Comparison of ENCODE assay signal across 8 cellular contexts in the genomic region with DNA sequence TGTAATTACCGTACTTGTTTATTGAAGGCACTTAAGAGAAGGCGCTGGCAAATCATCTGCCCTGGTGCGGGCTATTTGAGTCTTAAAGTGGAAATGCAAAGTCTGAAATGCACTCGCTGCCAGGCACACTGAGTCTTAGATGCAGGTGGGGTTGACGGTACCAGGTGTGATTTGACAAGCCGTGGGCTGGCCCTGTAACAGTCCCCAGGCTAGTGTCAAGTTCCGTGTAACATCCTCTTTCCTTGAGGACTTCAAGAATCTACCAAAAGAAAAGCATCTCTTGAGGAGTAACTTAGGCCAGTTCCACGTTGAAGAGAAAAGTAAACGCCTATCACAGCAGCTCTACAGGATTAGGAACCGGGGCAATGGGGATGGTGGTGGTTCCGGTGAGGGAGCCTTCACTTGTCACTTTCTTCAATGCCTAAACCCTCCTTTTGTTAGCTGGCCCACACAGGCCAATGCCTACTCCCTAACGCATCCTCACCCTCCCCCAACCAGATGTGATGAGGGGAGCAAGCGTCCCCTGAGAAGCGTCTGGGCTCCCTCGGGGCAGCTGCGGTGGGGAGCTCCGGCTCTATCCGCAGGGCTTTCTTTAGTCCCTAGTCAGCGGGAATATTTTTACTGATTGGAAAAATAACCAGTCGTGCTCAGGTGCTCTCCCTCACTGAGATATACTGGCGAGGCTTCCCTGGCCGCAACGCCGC. TPM values are rescaled to one million over a fixed set of nuclear protein-coding genes. Genes with fewer than 3 reads are reported as not detected.
DNase-seq lines count a peak whose midpoint lies in the region; ATAC-seq, FAIRE-seq and TF ChIP-seq lines count a peak whose summit lies in the region.

No MANE protein-coding gene starts in this region.

- H3K9me3 ChIP-seq in upper lobe of left lung: no peaks in the 10 kb centered on the region

- peaks cover 17 to 29% (median 26%) of the 10 kb centered on the region in 4 donors for H3K4me1 ChIP-seq in upper lobe of left lung

- H3K36me3 ChIP-seq in bronchial epithelial cell (ENCODE audit: control insufficient read depth, insufficient read depth, low read length) (no peaks in the 10 kb centered on the region), upper lobe of left lung (no peaks in the 10 kb centered on the region)

- H3K27me3 ChIP-seq in bronchial epithelial cell (ENCODE audit: control insufficient read depth, insufficient read depth, low read length) (no peaks in the 10 kb centered on the region), upper lobe of left lung (no peaks in the 10 kb centered on the region)

- TF ChIP-seq CTCF in bronchial epithelial cell (IDR thresholded peaks at IDR 0.05; ENCODE audit: insufficient read depth, low read length, severe bottlenecking) (no peak), lower leg skin (IDR thresholded peaks at IDR 0.05) (no peak), upper lobe of left lung (IDR thresholded peaks at IDR 0.05) (no peak)

- DNase-seq in activated T-cell treated with anti-CD3 and anti-CD28 coated beads, Interleukin-2, amount 50 U/mL, for 1 hour: peak; percentile 35
- no peak for DNase-seq in activated T-cell treated with anti-CD3 and anti-CD28 coated beads, Interleukin-2, amount 50 U/mL, for 48 hours
- DNase-seq in NCI-H2227 (lab: John Stamatoyannopoulos, UW; ENCODE audit: unreplicated experiment) (peak; percentile 81), bronchial epithelial cell (ENCODE audit: low read depth) (peak; percentile 34), lower leg skin (ENCODE audit: low spot score in 2 of 2) (no peak), upper lobe of left lung (no peak), HCEC 1CT (no peak)

- 8 to 10% methylated on average over 24 of the region's 24 CpGs for WGBS in lower leg skin, 2 donors
- 14 to 15% methylated on average over 18 to 24 of the region's 24 CpGs for WGBS in upper lobe of left lung, 2 donors

- ATAC-seq in HG02588 (IDR thresholded peaks at IDR 0.05; ENCODE audit: unreplicated experiment) (peak; percentile 28), upper lobe of left lung (ENCODE audit: low FRiP score in 2 of 2) (peak; percentile 1 to 27)

- TF ChIP-seq EP300 in upper lobe of left lung (IDR thresholded peaks at IDR 0.05): no peak

- intact Hi-C loops in lower leg skin (cut with DNase I; ENCODE audit: low total_unique reads): no loop called here

- H3K4me3 ChIP-seq in bronchial epithelial cell (ENCODE audit: low read depth, low read length): peak overlapping the region; percentile 58
- peak overlapping the region; percentile 51 for H3K4me3 ChIP-seq in lower leg skin (ENCODE audit: low read depth, poor library complexity, severe bottlenecking)
- H3K4me3 ChIP-seq in upper lobe of left lung: peak overlapping the region; percentile 43 to 89 (median 70)

- peak overlapping the region; percentile 97 to 100 (median 98) for H3K27ac ChIP-seq in upper lobe of left lung

- TF ChIP-seq POLR2A in lower leg skin (IDR thresholded peaks at IDR 0.05) (no peak), upper lobe of left lung (IDR thresholded peaks at IDR 0.05) (no peak)

- no peak for FAIRE-seq in bronchial epithelial cell (lab: Jason Lieb, UNC)

RNA-seq across cellular contexts. Expression of gene UGP2, which starts 1.5 kb away (rescaled TPM):
- total RNA-seq in bronchial epithelial cell (114 and 127 TPM in 2 replicates), lower leg skin (100 to 1,000 TPM in 1 of 4 donors, 10 to 100 TPM in 3; 61.1 to 153 (median 92.7) TPM), upper lobe of left lung (100 to 1,000 TPM in 5 of 6 donors, 10 to 100 TPM in 1; 99.3 to 162 (median 115) TPM)

Comparison
In these comparisons a context has a peak if more than half of its experiments do, and no peak if none do; other contexts are left out.
1. DNase-seq: peak in activated T-cell treated with anti-CD3 and anti-CD28 coated beads, Interleukin-2, amount 50 U/mL, for 1 hour (single experiment), NCI-H2227 (single experiment) and bronchial epithelial cell (single experiment); none in activated T-cell treated with anti-CD3 and anti-CD28 coated beads, Interleukin-2, amount 50 U/mL, for 48 hours (0 of 2), lower leg skin (0 of 2), upper lobe of left lung (0 of 2) and HCEC 1CT (single experiment).
2. Peak in every context shown above with its lines, with median percentiles within 50 percentile points of each other: H3K4me3 ChIP-seq.